In genomic region chrX:15749642-15750610, GRCh38 we compare ENCODE assay signal across 9 cellular contexts. TPM values are rescaled to one million over a fixed set of nuclear protein-coding genes. Genes with fewer than 3 reads are reported as not detected.
DNase-seq lines count a peak whose midpoint lies in the region; ATAC-seq, FAIRE-seq and TF ChIP-seq lines count a peak whose summit lies in the region.
"Had no signal": no experiment of that assay in that cellular context is flagged by ENCODE, and none has a peak within 500 bp of the region (broad histone marks: within the 10 kb centered on the region; RNA-seq: fewer than 3 reads in every experiment).

No MANE protein-coding gene starts in this region.

- peak overlapping the region; percentile 92 to 100 (median 97) for H3K27ac Mint-ChIP-seq in CD8-positive, alpha-beta memory T cell
- no peak overlapping the region for H3K27ac Mint-ChIP-seq in astrocyte (ENCODE audit: unreplicated experiment)

- no peak overlapping the region for H3K14ac ChIP-seq in IMR-90 (replicated peaks; ENCODE audit: low read depth, low read length)

- peaks cover 14 to 41% (median 28%) of the 10 kb centered on the region in 3 donors for H3K36me3 Mint-ChIP-seq in CD8-positive, alpha-beta memory T cell
- H3K36me3 Mint-ChIP-seq in astrocyte (ENCODE audit: low read depth, unreplicated experiment) = no peaks in the 10 kb centered on the region

- H2BK5ac ChIP-seq in IMR-90 (ENCODE audit: low read depth, low read length, poor library complexity, severe bottlenecking) = no peak overlapping the region

- intact Hi-C loops in IMR-90 (cut with micrococcal nuclease) = no loop called here

- H3K36me3 ChIP-seq in CD8-positive, alpha-beta memory T cell (ENCODE audit: insufficient read depth, low read length) = no peaks in the 10 kb centered on the region
- no peaks in the 10 kb centered on the region for H3K36me3 ChIP-seq in IMR-90 (ENCODE audit: control insufficient read depth, insufficient read depth, low read length)
- no peaks in the 10 kb centered on the region for H3K36me3 ChIP-seq in astrocyte (ENCODE audit: insufficient read depth, low read length)
- H3K36me3 ChIP-seq in muscle layer of colon (ENCODE audit: insufficient read depth, low read length) = no peaks in the 10 kb centered on the region
- H3K36me3 ChIP-seq: cardiac muscle cell had no signal

- no peak overlapping the region for H2BK120ac ChIP-seq in IMR-90 (ENCODE audit: low read depth, low read length)

- peak; percentile 98 for FAIRE-seq in astrocyte (lab: Jason Lieb, UNC)

- no peak overlapping the region for H3K56ac ChIP-seq in IMR-90 (ENCODE audit: extremely low read depth, insufficient read depth, low read length)

- H3K27me3 ChIP-seq in CD8-positive, alpha-beta memory T cell (ENCODE audit: insufficient read depth, low read length, poor library complexity, severe bottlenecking) = no peaks in the 10 kb centered on the region
- H3K27me3 ChIP-seq in IMR-90 (ENCODE audit: control insufficient read depth, insufficient read depth, low read length) (no peaks in the 10 kb centered on the region), astrocyte (ENCODE audit: insufficient read depth, low read length) (no peaks in the 10 kb centered on the region), muscle layer of colon (ENCODE audit: control insufficient read depth in 1 of 2, insufficient read depth in 2 of 2, low read length in 2 of 2) (no peaks in the 10 kb centered on the region)
- H3K27me3 ChIP-seq: cardiac muscle cell had no signal

- peak overlapping the region; percentile 19 for H3K4me3 ChIP-seq in CD8-positive, alpha-beta memory T cell (ENCODE audit: low read length)
- H3K4me3 ChIP-seq in IMR-90 (ENCODE audit: insufficient read depth, low read depth, low read length) (no peak overlapping the region), astrocyte (ENCODE audit: insufficient read depth, low read depth, low read length) (no peak overlapping the region), muscle layer of colon (ENCODE audit: low read depth in 1 of 2, low read length in 2 of 2) (no peak overlapping the region)
- H3K4me3 ChIP-seq: cardiac muscle cell had no signal

- POLR2A ChIA-PET in CD8-positive, alpha-beta memory T cell (lab: Charles Lee) = interaction anchor here (1.5 to 4.4 kb wide), 3 partner anchors 11 to 105 kb away, joined by 6 to 62 read pairs (median 7); partner anchors contain the start of genes AP1S2 and CA5B
- POLR2A ChIA-PET in IMR-90 (lab: Charles Lee; ENCODE audit: unreplicated experiment) = interaction anchor here (0.7 kb wide), 1 partner anchor 197 kb away, joined by 9 read pairs; no protein-coding TSS in a partner anchor

- H4K5ac ChIP-seq in IMR-90 (ENCODE audit: low read depth, low read length) = no peak overlapping the region

- no peak overlapping the region for H3K18ac ChIP-seq in IMR-90 (ENCODE audit: low read depth, low read length)

- H3K9me3 Mint-ChIP-seq in CD8-positive, alpha-beta memory T cell = no peaks in the 10 kb centered on the region
- H3K9me3 Mint-ChIP-seq in astrocyte (ENCODE audit: unreplicated experiment) = no peaks in the 10 kb centered on the region

- no peaks in the 10 kb centered on the region for H3K27me3 Mint-ChIP-seq in CD8-positive, alpha-beta memory T cell
- no peaks in the 10 kb centered on the region for H3K27me3 Mint-ChIP-seq in astrocyte (ENCODE audit: low read depth, unreplicated experiment)

- H3K27ac ChIP-seq in CD8-positive, alpha-beta memory T cell (ENCODE audit: low read depth, low read length) = peak overlapping the region; percentile 99
- no peak overlapping the region for H3K27ac ChIP-seq in IMR-90 (ENCODE audit: insufficient read depth, low read length)
- H3K27ac ChIP-seq in astrocyte (ENCODE audit: low read depth, low read length) = no peak overlapping the region
- H3K27ac ChIP-seq in muscle layer of colon (ENCODE audit: low read depth, low read length) = peak overlapping the region; percentile 50
- H3K27ac ChIP-seq: cardiac muscle cell had no signal

- H3K79me1 ChIP-seq in IMR-90 (ENCODE audit: low read depth in 1 of 2, low read length in 2 of 2) = peaks cover 0 to 4% of the 10 kb centered on the region in 2 experiments; a peak in 1 of 4 replicates

- H2AK9ac ChIP-seq in IMR-90 (replicated peaks; ENCODE audit: low read depth, low read length, poor library complexity) = no peak overlapping the region

- dilution Hi-C loops in IMR-90 (cut with HindIII; ENCODE audit: low sequenced_read_pairs, unreplicated experiment) = no loop called here

- no peak for TF ChIP-seq RAD21 in IMR-90 (IDR thresholded peaks at IDR 0.05; ENCODE audit: low read length)

- peaks cover 6% of the 10 kb centered on the region; the same call in 1 of the 2 replicates for H3K9me1 ChIP-seq in IMR-90 (ENCODE audit: insufficient read depth, low read length)

- H3K9ac ChIP-seq in IMR-90 (ENCODE audit: low read depth, low read length) (no peak overlapping the region), astrocyte (ENCODE audit: low read length) (no peak overlapping the region), muscle layer of colon (ENCODE audit: low read length) (no peak overlapping the region)

- H2BK15ac ChIP-seq in IMR-90 (ENCODE audit: low read depth, low read length) = no peak overlapping the region

- ATAC-seq in GM21423 (IDR thresholded peaks at IDR 0.05; ENCODE audit: unreplicated experiment) (peak; percentile 86), IMR-90 (ENCODE audit: low read depth) (peak; percentile 31)

- no peak overlapping the region for H3K23ac ChIP-seq in IMR-90 (ENCODE audit: low read depth, low read length)

- no peak for TF ChIP-seq POLR2A in IMR-90 (IDR thresholded peaks at IDR 0.05; ENCODE audit: low read depth, low read length)

- H2AK5ac ChIP-seq in IMR-90 (ENCODE audit: low read depth, low read length) = no peak overlapping the region

- no peak for TF ChIP-seq CTCF in IMR-90 (conservative IDR thresholded peaks at IDR 0.05; ENCODE audit: low read depth, low read length)
- no peak for TF ChIP-seq CTCF in astrocyte (IDR thresholded peaks at IDR 0.05; ENCODE audit: insufficient read depth, low read depth, low read length)

- H4K20me1 ChIP-seq in IMR-90 (ENCODE audit: insufficient read depth, low read length) = peaks cover 15% of the 10 kb centered on the region
- no peaks in the 10 kb centered on the region for H4K20me1 ChIP-seq in astrocyte (ENCODE audit: insufficient read depth, low read length)

- CTCF ChIA-PET in CD8-positive, alpha-beta memory T cell (lab: Charles Lee) = interaction anchor here (1.2 to 6.1 kb wide), 5 partner anchors 9 to 62 kb away, joined by 3 to 31 read pairs (median 3); partner anchors contain the start of gene CA5B
- CTCF ChIA-PET in IMR-90 (lab: Yijun Ruan, JAX) = interaction anchor here (0.7 kb wide), 1 partner anchor 373 kb away, joined by 10 read pairs; no protein-coding TSS in a partner anchor

- H3K4me2 ChIP-seq in IMR-90 (ENCODE audit: low read depth, low read length) (peak overlapping the region; percentile 29; the same call in 1 of the 2 replicates), astrocyte (ENCODE audit: low read length) (no peak overlapping the region)

- peak overlapping the region; percentile 62 to 89 (median 79) for H3K4me3 Mint-ChIP-seq in CD8-positive, alpha-beta memory T cell
- H3K4me3 Mint-ChIP-seq in astrocyte (ENCODE audit: unreplicated experiment) = no peak overlapping the region

- H2AFZ ChIP-seq in IMR-90 (replicated peaks; ENCODE audit: low read length, poor library complexity) (no peak overlapping the region), astrocyte (ENCODE audit: low read depth, low read length) (no peak overlapping the region)

- no peak overlapping the region for H3K4ac ChIP-seq in IMR-90 (ENCODE audit: low read depth, low read length)

- BruUV-seq in IMR-90 (replicated peaks; lab: Mats Ljungman, UMichigan) = no TSS peak

- H4K8ac ChIP-seq in IMR-90 (ENCODE audit: low read depth in 2 of 2, low read length in 2 of 2) = no peak overlapping the region

- H2BK20ac ChIP-seq in IMR-90 (ENCODE audit: low read depth, low read length) = no peak overlapping the region

- no peaks in the 10 kb centered on the region for H3K9me3 ChIP-seq in CD8-positive, alpha-beta memory T cell (ENCODE audit: low read length)
- H3K9me3 ChIP-seq in IMR-90 (ENCODE audit: control insufficient read depth, insufficient read depth, low read length) (no peaks in the 10 kb centered on the region), astrocyte (ENCODE audit: insufficient read depth, low read depth, low read length) (no peaks in the 10 kb centered on the region), muscle layer of colon (ENCODE audit: low read length) (no peaks in the 10 kb centered on the region)

- H4K91ac ChIP-seq in IMR-90 (ENCODE audit: insufficient read depth, low read depth, low read length) = no peak overlapping the region

- H3K79me2 ChIP-seq in astrocyte (ENCODE audit: insufficient read depth, low read length) = no peaks in the 10 kb centered on the region

- H3K4me1 ChIP-seq in CD8-positive, alpha-beta memory T cell (ENCODE audit: insufficient read depth, low read length) = peaks cover 57% of the 10 kb centered on the region
- H3K4me1 ChIP-seq in IMR-90 (ENCODE audit: control insufficient read depth, insufficient read depth, low read length) = peaks cover 13% of the 10 kb centered on the region
- H3K4me1 ChIP-seq in astrocyte (ENCODE audit: insufficient read depth, low read length) = peaks cover 3% of the 10 kb centered on the region
- peaks cover 17% of the 10 kb centered on the region for H3K4me1 ChIP-seq in muscle layer of colon (ENCODE audit: insufficient read depth, low read length)

- H3K4me1 Mint-ChIP-seq in CD8-positive, alpha-beta memory T cell = peaks cover 91 to 97% (median 94%) of the 10 kb centered on the region in 3 donors
- peaks cover 1% of the 10 kb centered on the region for H3K4me1 Mint-ChIP-seq in astrocyte (ENCODE audit: low read depth, unreplicated experiment)

- no CpG with 5 or more reads among the region's 7 CpGs for WGBS in IMR-90 (ENCODE audit: extremely low coverage in 2 of 2, insufficient read length in 1 of 2), 2 experiments

- DNase-seq in CD8-positive, alpha-beta memory T cell = peak in 3 of 5 donors; percentile 44 to 59 (median 53)
- DNase-seq in IMR-90 (peak; percentile 6), astrocyte (ENCODE audit: low read depth) (no peak), DMS153 (lab: John Stamatoyannopoulos, UW) (no peak), NCI-H82 (lab: John Stamatoyannopoulos, UW) (no peak), inferior parietal cortex (ENCODE audit: extremely low spot score) (no peak)

- in situ Hi-C loops in IMR-90 (cut with MboI; ENCODE audit: low sequenced_read_pairs) = no loop called here

RNA-seq across cellular contexts. Expression of gene CA5B, which starts 11.9 kb away (rescaled TPM):
- total RNA-seq in CD8-positive, alpha-beta memory T cell = 1 to 10 TPM; 8.8 to 9.0 TPM
- 94.6 TPM for polyA plus RNA-seq in CD8-positive, alpha-beta memory T cell
- total RNA-seq in IMR-90 (2012; rRNA removed) = 4.7 and 5.4 TPM in 2 replicates
- 2.7 and 3.5 TPM in 2 replicates for polyA plus RNA-seq in IMR-90 (2012; rRNA removed)
- 0.97 and 1.3 TPM in 2 replicates for polyA plus RNA-seq in IMR-90 (2012; cell fraction: cytosol; rRNA removed)
- polyA plus RNA-seq in IMR-90 (2012; cell fraction: nucleus; rRNA removed; ENCODE audit: low replicate concordance) = 1.2 and 5.4 TPM in 2 replicates
- total RNA-seq in astrocyte = 6.1 and 6.4 TPM in 2 replicates

RNA-seq across cellular contexts. Expression of gene ZRSR2, which starts 40.4 kb away (rescaled TPM):
- 10 to 100 TPM; 12.0 to 12.4 TPM for total RNA-seq in CD8-positive, alpha-beta memory T cell
- polyA plus RNA-seq in CD8-positive, alpha-beta memory T cell = 36.8 TPM
- total RNA-seq in IMR-90 (2012; rRNA removed) = 4.7 and 6.9 TPM in 2 replicates
- 9.0 and 11.3 TPM in 2 replicates for polyA plus RNA-seq in IMR-90 (2012; rRNA removed)
- 2.1 and 2.3 TPM in 2 replicates for polyA plus RNA-seq in IMR-90 (2012; cell fraction: cytosol; rRNA removed)
- 5.0 and 28.0 TPM in 2 replicates for polyA plus RNA-seq in IMR-90 (2012; cell fraction: nucleus; rRNA removed; ENCODE audit: low replicate concordance)
- total RNA-seq in astrocyte = 7.3 and 9.3 TPM in 2 replicates

Comparison
In these comparisons a context has a peak if more than half of its experiments do, and no peak if none do; other contexts are left out.
1. DNase-seq: peak in CD8-positive, alpha-beta memory T cell (3 of 5) and IMR-90 (single experiment); none in astrocyte (single experiment), DMS153 (single experiment), NCI-H82 (single experiment) and inferior parietal cortex (single experiment).
2. H3K27ac ChIP-seq: peak in CD8-positive, alpha-beta memory T cell (single experiment) and muscle layer of colon (single experiment); none in IMR-90 (single experiment) and astrocyte (single experiment).